8 cellular contexts compared by ENCODE assay signal in genomic region chr6:27893059-27893835, GRCh38.
DNase-seq lines count a peak whose midpoint lies in the region; ATAC-seq and TF ChIP-seq lines count a peak whose summit lies in the region.

No MANE protein-coding gene starts in this region.

- in situ Hi-C loops in GM13976 (cut with MboI; ENCODE audit: low sequenced_read_pairs, unreplicated experiment), result loop anchor here (10.0 kb wide), 2 partner anchors 462 to 738 kb away; no protein-coding TSS in a partner anchor

- ATAC-seq in HG02852 (IDR thresholded peaks at IDR 0.05; ENCODE audit: unreplicated experiment), result peak; percentile 44

- TF ChIP-seq CTCF in GM13976 (IDR thresholded peaks at IDR 0.05; ENCODE audit: borderline replicate concordance, control extremely low read depth, extremely low read depth, insufficient read depth, missing control alignments), result no peak

- peak; percentile 90 for DNase-seq in GM13976 (ENCODE audit: low spot score)
- peak; percentile 98 for DNase-seq in NCI-H146 (lab: John Stamatoyannopoulos, UW)
- peak; percentile 81 for DNase-seq in T follicular helper cell (ENCODE audit: low read depth)
- DNase-seq in anterior cingulate cortex (lab: John Stamatoyannopoulos, UW), result peak in 44 of 58 donors; percentile 10 to 73 (median 39)
- peak; percentile 92 for DNase-seq in hepatic stellate cell (ENCODE audit: low spot score)
- peak; percentile 93 for DNase-seq in retina
- DNase-seq in 8988T, result no peak
